Comparison of ENCODE assay signal across 20 cellular contexts in the genomic region with DNA sequence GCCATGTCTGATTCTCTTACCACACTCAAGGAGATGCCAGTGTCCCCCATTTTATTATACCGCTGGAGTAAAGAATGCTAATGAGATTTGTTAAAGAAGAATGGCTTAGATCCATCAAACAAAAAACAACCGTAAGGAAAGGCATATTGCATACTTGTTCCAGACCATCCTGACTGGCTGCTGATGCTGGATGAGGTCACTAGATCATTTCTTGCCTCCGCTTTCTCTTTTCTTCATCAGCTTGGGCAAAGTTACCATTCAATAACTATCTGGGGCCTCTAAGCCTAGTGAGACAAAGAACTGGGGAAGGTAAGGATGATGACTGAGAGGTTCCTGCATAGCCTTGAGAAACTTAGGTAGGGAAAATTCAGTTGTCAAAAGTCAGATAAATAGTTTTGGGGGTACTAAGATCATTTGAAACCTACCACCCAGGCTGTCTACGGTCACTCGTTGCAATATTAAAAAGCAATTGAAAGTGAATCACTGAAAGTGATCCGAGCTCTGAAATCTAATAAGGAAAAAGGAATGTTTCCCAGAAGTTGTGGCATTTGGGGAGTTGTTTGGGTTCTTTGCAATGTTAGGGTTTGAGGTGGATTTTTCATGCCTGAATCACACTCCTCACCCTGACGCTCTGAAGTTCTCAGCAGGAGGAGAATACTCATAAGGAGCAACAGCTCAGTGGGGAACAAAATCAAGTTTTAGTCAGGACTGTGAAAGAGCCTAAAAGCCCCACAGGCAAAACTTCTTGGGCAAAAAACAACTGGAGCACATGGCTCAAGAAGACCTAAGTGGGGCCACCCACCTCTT.
A peak's percentile ranks its signal among the peaks of the same experiment; 100 is the strongest.
DNase-seq lines count a peak whose midpoint lies in the region; ATAC-seq, FAIRE-seq and TF ChIP-seq lines count a peak whose summit lies in the region.
"Had no signal": no experiment of that assay in that cellular context is flagged by ENCODE, and none has a peak within 500 bp of the region (broad histone marks: within the 10 kb centered on the region; RNA-seq: fewer than 3 reads in every experiment).

No MANE protein-coding gene starts in this region.

- intact Hi-C loops in sciatic nerve (cut with DNase I), result no loop called here

- no peak for ATAC-seq in sciatic nerve
- ATAC-seq: activated T-helper 17 cell treated with anti-CD3 and anti-CD28 coated beads, Interleukin-2, amount 50 U/mL, for 72 hours; T-helper 17 cell had no signal

- no peaks in the 10 kb centered on the region; the same call in 1 of the 2 replicates for H3K27me3 Mint-ChIP-seq in HFFc6 (ENCODE audit: insufficient read depth)
- H3K27me3 Mint-ChIP-seq: activated T-helper 17 cell treated with anti-CD3 and anti-CD28 coated beads, Interleukin-2, amount 50 U/mL, for 72 hours; central memory CD8-positive, alpha-beta T cell; T-helper 17 cell had no signal

- H3K27ac ChIP-seq in coronary artery, result no peak overlapping the region
- H3K27ac ChIP-seq: HL-60, tibial artery had no signal

- no peak for TF ChIP-seq CTCF in HFFc6 (IDR thresholded peaks at IDR 0.05)
- no peak for TF ChIP-seq CTCF in fibroblast of villous mesenchyme (IDR thresholded peaks at IDR 0.05; ENCODE audit: insufficient read depth, low read depth, low read length)
- TF ChIP-seq CTCF in coronary artery (IDR thresholded peaks at IDR 0.05), result no peak

- no peak for FAIRE-seq in urothelium cell line (lab: Jason Lieb, UNC)
- FAIRE-seq: D721Med, frontal cortex, kidney, small intestine had no signal

- H3K27ac Mint-ChIP-seq in HFFc6, result peak overlapping the region; percentile 98
- H3K27ac Mint-ChIP-seq: activated T-helper 17 cell treated with anti-CD3 and anti-CD28 coated beads, Interleukin-2, amount 50 U/mL, for 72 hours; nephron; T-helper 17 cell had no signal

- peak; percentile 95 for DNase-seq in HFFc6
- peak; percentile 96 for DNase-seq in amniotic epithelial cell (ENCODE audit: low read depth)
- peak; percentile 65 for DNase-seq in fibroblast of villous mesenchyme (ENCODE audit: low read depth)
- DNase-seq in urothelium cell line (ENCODE audit: low spot score), result peak; percentile 50
- no peak for DNase-seq in sciatic nerve (ENCODE audit: low spot score)
- DNase-seq in coronary artery (ENCODE audit: low spot score), result no peak
- no peak for DNase-seq in DMS79 (lab: John Stamatoyannopoulos, UW)
- DNase-seq: activated CD4-positive, alpha-beta T cell treated with anti-CD3 and anti-CD28 coated beads, Interleukin-2, amount 50 U/mL, for 1 hour; kidney; NCI-H1048; OCI-M1; small intestine; T-helper 17 cell; tibial artery had no signal

- peaks cover 56% of the 10 kb centered on the region for H3K4me1 Mint-ChIP-seq in HFFc6 (ENCODE audit: low read depth)
- H3K4me1 Mint-ChIP-seq: central memory CD8-positive, alpha-beta T cell; nephron had no signal

- no peaks in the 10 kb centered on the region for H3K9me3 Mint-ChIP-seq in HFFc6
- H3K9me3 Mint-ChIP-seq: activated T-helper 17 cell treated with anti-CD3 and anti-CD28 coated beads, Interleukin-2, amount 50 U/mL, for 72 hours; central memory CD8-positive, alpha-beta T cell had no signal

- H3K4me3 Mint-ChIP-seq in HFFc6, result peak overlapping the region; percentile 85
- H3K4me3 Mint-ChIP-seq: activated T-helper 17 cell treated with anti-CD3 and anti-CD28 coated beads, Interleukin-2, amount 50 U/mL, for 72 hours; central memory CD8-positive, alpha-beta T cell; nephron; T-helper 17 cell had no signal

- no peaks in the 10 kb centered on the region for H3K36me3 Mint-ChIP-seq in HFFc6 (ENCODE audit: low read depth)

- H3K4me3 ChIP-seq in fibroblast of villous mesenchyme (ENCODE audit: low read depth, low read length) (no peak overlapping the region), coronary artery (no peak overlapping the region)
- H3K4me3 ChIP-seq: tibial artery had no signal

Comparison
In these comparisons a context has a peak if more than half of its experiments do, and no peak if none do; other contexts are left out.
1. DNase-seq: peak in HFFc6 (single experiment), amniotic epithelial cell (single experiment), fibroblast of villous mesenchyme (single experiment) and urothelium cell line (single experiment); none in sciatic nerve (single experiment), coronary artery (single experiment) and DMS79 (single experiment).